ENCODE assay signal across 20 cellular contexts in the genomic region with DNA sequence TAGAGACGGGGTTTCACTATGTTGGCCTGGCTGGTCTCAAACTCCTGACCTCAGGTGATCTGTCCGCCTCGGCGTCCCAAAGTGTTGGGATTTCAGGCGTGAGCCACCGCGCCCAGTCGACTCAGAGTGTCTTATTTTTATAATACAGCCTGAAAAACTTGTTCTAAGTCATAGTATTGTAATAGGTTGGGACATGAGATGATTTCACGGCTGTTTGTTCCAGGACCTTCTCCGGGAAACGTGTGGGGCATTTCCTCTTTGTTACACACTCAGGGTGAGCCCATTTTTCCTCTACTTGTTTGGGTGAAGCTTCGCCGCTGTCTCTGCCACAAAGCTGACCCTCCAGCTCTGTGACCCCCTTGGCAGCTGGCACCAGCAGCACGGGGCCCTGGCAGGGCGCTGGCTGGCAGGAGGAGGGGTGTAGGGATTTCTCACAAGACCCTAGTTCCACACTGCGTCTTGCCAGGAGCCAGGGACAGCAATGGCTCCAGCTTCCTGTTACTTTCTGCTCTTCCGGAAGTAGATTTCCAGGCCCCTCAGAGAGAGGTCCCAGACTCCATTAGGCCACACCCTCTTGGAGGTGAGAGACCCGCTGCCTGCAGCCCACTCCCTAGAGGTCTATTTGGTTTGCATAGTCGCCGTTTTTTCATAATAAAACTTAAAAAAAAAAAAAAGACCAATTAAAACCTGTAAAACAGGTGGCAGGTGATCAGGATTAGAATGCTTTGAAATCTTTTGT. TPM values are rescaled to one million over a fixed set of nuclear protein-coding genes. Genes with fewer than 3 reads are reported as not detected.
DNase-seq lines count a peak whose midpoint lies in the region; ATAC-seq, FAIRE-seq and TF ChIP-seq lines count a peak whose summit lies in the region.
"Had no signal": no experiment of that assay in that cellular context is flagged by ENCODE, and none has a peak within 500 bp of the region (broad histone marks: within the 10 kb centered on the region; RNA-seq: fewer than 3 reads in every experiment).

No MANE protein-coding gene starts in this region.

- TF ChIP-seq EP300 in H1 (IDR thresholded peaks at IDR 0.05; ENCODE audit: borderline replicate concordance in 1 of 2, low read depth in 2 of 2, low read length in 2 of 2), result no peak

- H2AFZ ChIP-seq in H9 (ENCODE audit: low read length) (no peak overlapping the region), H1 (ENCODE audit: low read length) (peak overlapping the region; percentile 86), neuronal stem cell (ENCODE audit: low read length) (peak overlapping the region; percentile 61)

- no peak overlapping the region for H2AK5ac ChIP-seq in H9 (ENCODE audit: insufficient read length, low read length)
- no peak overlapping the region for H2AK5ac ChIP-seq in H1 (ENCODE audit: low read depth, low read length)
- H2AK5ac ChIP-seq in neuronal stem cell (ENCODE audit: low read depth, low read length), result no peak overlapping the region

- CTCF ChIA-PET in H1 (lab: Charles Lee; ENCODE audit: partially characterized antibody), result interaction anchor here (0.5 to 2.2 kb wide), 5 partner anchors 13 to 1644 kb away, joined by 3 to 8 read pairs (median 4); no protein-coding TSS in a partner anchor

- no peak for FAIRE-seq in H1 (lab: Jason Lieb, UNC)

- no peak overlapping the region for H3T11ph ChIP-seq in H9 (ENCODE audit: low read length)

- no peak overlapping the region for H3K4me3 ChIP-seq in H1 (ENCODE audit: extremely low read depth in 1 of 4, insufficient read depth in 2 of 4, low read depth in 3 of 4, low read length in 4 of 4)
- no peak overlapping the region for H3K4me3 ChIP-seq in neuronal stem cell (ENCODE audit: low read length in 2 of 2)
- H3K4me3 ChIP-seq in right cardiac atrium (ENCODE audit: low read length), result no peak overlapping the region
- H3K4me3 ChIP-seq: HAP-1 had no signal

- no peak overlapping the region for H2BK120ac ChIP-seq in H9 (ENCODE audit: low read depth, low read length, poor library complexity, severe bottlenecking)
- no peak overlapping the region for H2BK120ac ChIP-seq in H1 (replicated peaks; ENCODE audit: low read depth, low read length)
- H2BK120ac ChIP-seq in neuronal stem cell (ENCODE audit: low read depth, low read length), result no peak overlapping the region

- H3K27ac Mint-ChIP-seq in H9, result no peak overlapping the region
- H3K27ac Mint-ChIP-seq: activated T-helper 1 cell treated with anti-CD3 and anti-CD28 coated beads, Interleukin-12 subunit alpha, Interleukin-12 subunit beta, Interleukin-2, Interleukin-4 antibody, amounts not matched to agents 30 ng/mL and 10 ng/mL and 1 ng/mL, durations not matched to agents 14 hours and 24 hours and 36 hours; CD4-positive, CD25-positive, alpha-beta regulatory T cell; naive thymus-derived CD8-positive, alpha-beta T cell; progenitor cell of endocrine pancreas had no signal

- no peak for ATAC-seq in right cardiac atrium
- ATAC-seq: naive thymus-derived CD8-positive, alpha-beta T cell had no signal

- peaks cover 5 to 9% of the 10 kb centered on the region in 2 experiments for H3K4me1 Mint-ChIP-seq in H9
- H3K4me1 Mint-ChIP-seq: CD4-positive, CD25-positive, alpha-beta regulatory T cell; central memory CD8-positive, alpha-beta T cell; naive thymus-derived CD8-positive, alpha-beta T cell had no signal

- H3K18ac ChIP-seq in H9 (ENCODE audit: insufficient read length, low read depth, low read length) (no peak overlapping the region), H1 (ENCODE audit: extremely low read depth, low read length) (no peak overlapping the region; the same call in none of the 2 replicates), neuronal stem cell (ENCODE audit: low read length) (no peak overlapping the region)

- no peaks in the 10 kb centered on the region for H3K4me1 ChIP-seq in H9 (ENCODE audit: insufficient read depth, low read length)
- H3K4me1 ChIP-seq in H1 (replicated peaks in 1 of 4; ENCODE audit: control insufficient read depth in 3 of 4, insufficient read depth in 4 of 4, low read length in 3 of 4), result no peaks in the 10 kb centered on the region
- no peaks in the 10 kb centered on the region for H3K4me1 ChIP-seq in neuronal stem cell (ENCODE audit: control insufficient read depth in 2 of 2, insufficient read depth in 1 of 2, low read depth in 1 of 2, low read length in 2 of 2)
- no peaks in the 10 kb centered on the region for H3K4me1 ChIP-seq in right cardiac atrium (ENCODE audit: control insufficient read depth, insufficient read depth, low read length)
- H3K4me1 ChIP-seq: foreskin keratinocyte, HAP-1 had no signal

- H3K36me3 ChIP-seq in H1 (ENCODE audit: control insufficient read depth in 2 of 4, insufficient read depth in 4 of 4, low read length in 3 of 4) (no peaks in the 10 kb centered on the region), neuronal stem cell (replicated peaks in 1 of 2; ENCODE audit: control insufficient read depth in 2 of 2, insufficient read depth in 2 of 2, low read length in 2 of 2) (no peaks in the 10 kb centered on the region)
- H3K36me3 ChIP-seq: HAP-1 had no signal

- H3K79me1 ChIP-seq in H9 (ENCODE audit: insufficient read depth, low read depth, low read length, poor library complexity, severe bottlenecking) (no peaks in the 10 kb centered on the region), H1 (ENCODE audit: low read depth, low read length) (no peaks in the 10 kb centered on the region), neuronal stem cell (ENCODE audit: low read depth, low read length) (no peaks in the 10 kb centered on the region)

- TF ChIP-seq CTCF in H9 (conservative IDR thresholded peaks at IDR 0.05) (no peak), H1 (IDR thresholded peaks at IDR 0.05; ENCODE audit: control extremely low read depth in 1 of 3, insufficient read depth in 1 of 3, low read depth in 1 of 3, low read length in 3 of 3) (no peak)

- H2BK15ac ChIP-seq in H9 (ENCODE audit: low read depth, low read length), result no peak overlapping the region
- no peak overlapping the region for H2BK15ac ChIP-seq in H1 (ENCODE audit: low read length)
- no peak overlapping the region for H2BK15ac ChIP-seq in neuronal stem cell (ENCODE audit: low read length)

- no peaks in the 10 kb centered on the region for H3K27me3 ChIP-seq in H9 (ENCODE audit: insufficient read depth, low read length)
- H3K27me3 ChIP-seq in H1 (replicated peaks in 1 of 4; ENCODE audit: control insufficient read depth in 3 of 4, extremely low read depth in 1 of 4, insufficient read depth in 3 of 4, low read length in 3 of 4), result no peaks in the 10 kb centered on the region
- H3K27me3 ChIP-seq in neuronal stem cell (ENCODE audit: control insufficient read depth in 3 of 3, insufficient read depth in 3 of 3, low read depth in 1 of 3, low read length in 3 of 3), result peaks cover 0 to 9% (median 0%) of the 10 kb centered on the region in 3 experiments
- H3K27me3 ChIP-seq in right cardiac atrium (ENCODE audit: control insufficient read depth, insufficient read depth), result no peaks in the 10 kb centered on the region
- H3K27me3 ChIP-seq: foreskin keratinocyte had no signal

- no peak overlapping the region for H3K4ac ChIP-seq in H9 (ENCODE audit: low read depth, low read length)
- H3K4ac ChIP-seq in H1 (replicated peaks; ENCODE audit: insufficient read length, low read depth, low read length), result no peak overlapping the region
- no peak overlapping the region for H3K4ac ChIP-seq in neuronal stem cell (ENCODE audit: low read length)

- H3K4me3 Mint-ChIP-seq in H9, result no peak overlapping the region
- H3K4me3 Mint-ChIP-seq: activated T-helper 1 cell treated with anti-CD3 and anti-CD28 coated beads, Interleukin-12 subunit alpha, Interleukin-12 subunit beta, Interleukin-2, Interleukin-4 antibody, amounts not matched to agents 30 ng/mL and 10 ng/mL and 1 ng/mL, durations not matched to agents 14 hours and 24 hours and 36 hours; central memory CD8-positive, alpha-beta T cell; naive thymus-derived CD8-positive, alpha-beta T cell had no signal

- no peak overlapping the region for H2BK12ac ChIP-seq in H9 (ENCODE audit: insufficient read length, low read depth, low read length)
- peak overlapping the region; percentile 39; the same call in 1 of the 2 replicates for H2BK12ac ChIP-seq in H1 (ENCODE audit: low read depth, low read length)
- H2BK12ac ChIP-seq in neuronal stem cell (ENCODE audit: low read length), result no peak overlapping the region

- no peak overlapping the region for H4K8ac ChIP-seq in H9 (replicated peaks; ENCODE audit: insufficient read length, low read depth, low read length)
- H4K8ac ChIP-seq in H1 (ENCODE audit: extremely low read depth, insufficient read depth, low read length), result 0 out of 2 replicates have a peak overlapping the region, but pooled peaks have one; percentile 75
- H4K8ac ChIP-seq in neuronal stem cell (ENCODE audit: low read depth, low read length), result no peak overlapping the region

- no peak overlapping the region for H3K9ac ChIP-seq in H9 (ENCODE audit: extremely low read depth, insufficient read length, low read length)
- no peak overlapping the region for H3K9ac ChIP-seq in H1 (replicated peaks in 1 of 4; ENCODE audit: extremely low read depth in 1 of 4, low read depth in 3 of 4, low read length in 3 of 4)
- H3K9ac ChIP-seq in neuronal stem cell (ENCODE audit: low read depth, low read length, poor library complexity), result no peak overlapping the region

- H3K79me2 ChIP-seq in H9 (ENCODE audit: insufficient read depth, low read length), result no peaks in the 10 kb centered on the region
- H3K79me2 ChIP-seq in H1 (ENCODE audit: control insufficient read depth in 1 of 2, insufficient read depth in 2 of 2, low read length in 2 of 2), result no peaks in the 10 kb centered on the region

- H3K9me3 ChIP-seq in H9 (ENCODE audit: control insufficient read depth, low read depth, low read length) (no peaks in the 10 kb centered on the region), H1 (ENCODE audit: insufficient read depth in 2 of 2, low read depth in 1 of 2, low read length in 1 of 2) (no peaks in the 10 kb centered on the region), neuronal stem cell (replicated peaks in 1 of 2; ENCODE audit: control insufficient read depth in 2 of 2, insufficient read depth in 1 of 2, low read depth in 1 of 2, low read length in 2 of 2) (no peaks in the 10 kb centered on the region), right cardiac atrium (ENCODE audit: control insufficient read depth, low read length) (no peaks in the 10 kb centered on the region)
- H3K9me3 ChIP-seq: HAP-1 had no signal

- H4K20me1 ChIP-seq in H9 (ENCODE audit: control insufficient read depth, insufficient read depth, insufficient read length), result no peaks in the 10 kb centered on the region
- H4K20me1 ChIP-seq in H1 (replicated peaks in 1 of 2; ENCODE audit: control insufficient read depth in 1 of 2, insufficient read depth in 2 of 2, low read length in 2 of 2), result no peaks in the 10 kb centered on the region

- H3K23ac ChIP-seq in H9 (ENCODE audit: insufficient read length, low read depth, low read length) (no peak overlapping the region), H1 (ENCODE audit: insufficient read length) (no peak overlapping the region), neuronal stem cell (ENCODE audit: low read depth, low read length, poor library complexity) (no peak overlapping the region)

- DNase-seq in H9 (no peak), H1 (ENCODE audit: low read depth in 1 of 2, low spot score in 2 of 2) (no peak), neuronal stem cell (ENCODE audit: low spot score) (no peak), right cardiac atrium (no peak), cerebellum (ENCODE audit: low spot score) (no peak)
- no peak for DNase-seq in activated CD4-positive, alpha-beta T cell treated with anti-CD3 and anti-CD28 coated beads, Interleukin-2, amount 50 U/mL, for 4 hours
- DNase-seq: CD4-positive, CD25-positive, alpha-beta regulatory T cell; naive thymus-derived CD8-positive, alpha-beta T cell; NCI-H345; NK-92 treated with Interleukin-12 subunit alpha and Interleukin-12 subunit beta, amount 100 ng/mL, for 24 hours; stimulated activated naive CD4-positive, alpha-beta T cell treated with Interleukin-2 at 50 U/mL for 16 hours had no signal

- no peak overlapping the region for H3K27ac ChIP-seq in H9 (ENCODE audit: insufficient read length, low read depth, low read length)
- H3K27ac ChIP-seq in H1 (ENCODE audit: low read depth, low read length), result no peak overlapping the region; the same call in 1 of the 2 replicates
- no peak overlapping the region for H3K27ac ChIP-seq in neuronal stem cell (replicated peaks; ENCODE audit: low read length)
- H3K27ac ChIP-seq in right cardiac atrium (ENCODE audit: low read length), result no peak overlapping the region
- H3K27ac ChIP-seq: foreskin keratinocyte, RWPE1, VCaP had no signal

- no peak overlapping the region for H4K5ac ChIP-seq in H9 (ENCODE audit: insufficient read length, low read depth, low read length)
- no peak overlapping the region for H4K5ac ChIP-seq in H1 (ENCODE audit: insufficient read length, low read depth, low read length)

- POLR2A ChIA-PET in H1 (lab: Charles Lee; ENCODE audit: partially characterized antibody), result interaction anchor here (0.9 to 5.0 kb wide), 9 partner anchors 9 to 101 kb away, joined by 3 to 39 read pairs (median 4); a partner anchor contains a TSS

- no peaks in the 10 kb centered on the region for H3K23me2 ChIP-seq in H9 (ENCODE audit: insufficient read length, low read depth, low read length, poor library complexity, severe bottlenecking)
- no peaks in the 10 kb centered on the region for H3K23me2 ChIP-seq in H1 (ENCODE audit: low read depth, low read length)

- TF ChIP-seq POLR2A in H1 (IDR thresholded peaks at IDR 0.05; ENCODE audit: control extremely low read depth in 1 of 2, low read depth in 2 of 2, low read length in 2 of 2), result no peak

- H3K56ac ChIP-seq in H9 (ENCODE audit: insufficient read length, low read depth, low read length), result no peak overlapping the region
- H3K56ac ChIP-seq in H1 (replicated peaks; ENCODE audit: insufficient read length, low read depth, low read length), result no peak overlapping the region

- no peak for TF ChIP-seq RAD21 in H1 (IDR thresholded peaks at IDR 0.05 in 1 of 2, conservative IDR thresholded peaks at IDR 0.05 in 1 of 2; ENCODE audit: low read depth in 2 of 2, low read length in 2 of 2)

- intact Hi-C loops in right cardiac atrium (cut with DNase I), result no loop called here

- no peak overlapping the region for H3K4me2 ChIP-seq in H9 (ENCODE audit: insufficient read depth, insufficient read length, low read length)
- no peak overlapping the region for H3K4me2 ChIP-seq in H1 (ENCODE audit: insufficient read depth in 1 of 2, low read depth in 2 of 2, low read length in 2 of 2)
- no peak overlapping the region for H3K4me2 ChIP-seq in neuronal stem cell (ENCODE audit: insufficient read depth, low read length, poor library complexity, severe bottlenecking)

- H3K9me3 Mint-ChIP-seq in H9, result no peaks in the 10 kb centered on the region
- H3K9me3 Mint-ChIP-seq: activated T-helper 1 cell treated with anti-CD3 and anti-CD28 coated beads, Interleukin-12 subunit alpha, Interleukin-12 subunit beta, Interleukin-2, Interleukin-4 antibody, amounts not matched to agents 30 ng/mL and 10 ng/mL and 1 ng/mL, durations not matched to agents 14 hours and 24 hours and 36 hours; CD4-positive, CD25-positive, alpha-beta regulatory T cell; central memory CD8-positive, alpha-beta T cell; naive thymus-derived CD8-positive, alpha-beta T cell had no signal

- H2BK20ac ChIP-seq in H9 (ENCODE audit: low read depth, low read length, poor library complexity, severe bottlenecking), result no peak overlapping the region
- no peak overlapping the region for H2BK20ac ChIP-seq in H1 (ENCODE audit: low read length)

- no peaks in the 10 kb centered on the region; the same call in none of the 2 replicates for H3K27me3 Mint-ChIP-seq in H9 (ENCODE audit: low read depth)

- no CpG with 5 or more reads among the region's 20 CpGs for WGBS in H9 (ENCODE audit: extremely low coverage, insufficient read length, low lambda C conversion rate)
- 89% methylated on average over 20 of the region's 20 CpGs; no CpG with 5 or more reads in 1 of the 2 experiments for WGBS in H1 (ENCODE audit: extremely low coverage in 1 of 2, insufficient coverage in 1 of 2, insufficient read length in 1 of 2, insufficient replicate concordance in 2 of 2, low coverage in 1 of 2, low lambda C conversion rate in 2 of 2, missing lambda C conversion rate in 1 of 2), 2 experiments
- WGBS in neuronal stem cell (ENCODE audit: extremely low coverage in 2 of 2, insufficient read length in 2 of 2, insufficient replicate concordance in 1 of 2), 2 donors, result no CpG with 5 or more reads among the region's 20 CpGs
- 77% methylated on average over 20 of the region's 20 CpGs for WGBS in right cardiac atrium

- no peaks in the 10 kb centered on the region for H3K36me3 Mint-ChIP-seq in H9 (ENCODE audit: insufficient read depth in 1 of 3, low read depth in 3 of 3)
- H3K36me3 Mint-ChIP-seq: CD4-positive, CD25-positive, alpha-beta regulatory T cell; naive thymus-derived CD8-positive, alpha-beta T cell had no signal

- no peak overlapping the region for H4K91ac ChIP-seq in H9 (ENCODE audit: insufficient read length, low read depth, low read length)
- no peak overlapping the region for H4K91ac ChIP-seq in H1 (replicated peaks; ENCODE audit: insufficient read length, low read length)
- H4K91ac ChIP-seq in neuronal stem cell (ENCODE audit: low read depth, low read length, poor library complexity), result no peak overlapping the region

- H3K14ac ChIP-seq in H9 (ENCODE audit: insufficient read depth, low read length) (peak overlapping the region; percentile 63; the same call in 1 of the 2 replicates), H1 (ENCODE audit: insufficient read length) (no peak overlapping the region), neuronal stem cell (ENCODE audit: low read length) (no peak overlapping the region)

- H2BK5ac ChIP-seq in H9 (ENCODE audit: insufficient read length, low read length), result no peak overlapping the region
- no peak overlapping the region; the same call in 1 of the 2 replicates for H2BK5ac ChIP-seq in H1 (ENCODE audit: low read depth, low read length)
- no peak overlapping the region for H2BK5ac ChIP-seq in neuronal stem cell (ENCODE audit: low read length)

RNA-seq across cellular contexts. Expression of a gene that starts 15.6 kb away (rescaled TPM):
- 0.55 and 0.90 TPM in 2 replicates for total RNA-seq in H9 (2021)
- 0.48 TPM in 1 of 2 replicates, not detected in the other for total RNA-seq in H1 (2021; fragmentation: NEBNext Ultra II Directional; extraction: Animal tissue kit (Norgen Biotek cat#: 25700))
- polyA plus RNA-seq in H1 (2011; rRNA removed), result 0.80 and 2.2 TPM in 2 replicates
- polyA plus RNA-seq in H1 (2011; cell fraction: cytosol; rRNA removed), result 1.5 TPM
- polyA plus RNA-seq in H1 (2011; cell fraction: nucleus; rRNA removed), result 5.9 TPM
- 0.41 to 0.80 TPM (median 0.75 TPM) in 3 of 4 replicates, not detected in the other for polyA plus RNA-seq in H1 (2012, experiment 1 of 2)
- polyA plus RNA-seq in H1 (2012, experiment 2 of 2), result 0.42 TPM
- polyA plus RNA-seq in H1 (2013, experiment 1 of 2), result 0.43 TPM
- polyA plus RNA-seq in H1 (2013, experiment 2 of 2), result 0.46 TPM
- polyA minus RNA-seq in H1 (2011; rRNA and poly(A)+ RNA removed), result 0.41 and 0.69 TPM in 2 replicates
- not detected for polyA minus RNA-seq in H1 (2011; cell fraction: cytosol; rRNA and poly(A)+ RNA removed)
- polyA minus RNA-seq in H1 (2011; cell fraction: nucleus; rRNA and poly(A)+ RNA removed), result 1.9 TPM
- polyA plus RNA-seq in neuronal stem cell (2013, experiment 1 of 2), result not detected
- not detected for polyA plus RNA-seq in neuronal stem cell (2013, experiment 2 of 2)
- total RNA-seq in right cardiac atrium, result not detected
- polyA plus RNA-seq in right cardiac atrium, result not detected
- not detected for total RNA-seq in cerebellum
- total RNA-seq: activated T-helper 1 cell treated with anti-CD3 and anti-CD28 coated beads, Interleukin-12 subunit alpha, Interleukin-12 subunit beta, Interleukin-2, Interleukin-4 antibody, amounts not matched to agents 30 ng/mL and 10 ng/mL and 1 ng/mL, durations not matched to agents 14 hours and 24 hours and 36 hours; CD4-positive, CD25-positive, alpha-beta regulatory T cell; foreskin keratinocyte; lower leg skin; naive thymus-derived CD8-positive, alpha-beta T cell; progenitor cell of endocrine pancreas had no signal
- polyA plus RNA-seq: adipose tissue; CD4-positive, CD25-positive, alpha-beta regulatory T cell; foreskin keratinocyte; naive thymus-derived CD8-positive, alpha-beta T cell had no signal

RNA-seq across cellular contexts. Expression of a gene that starts 18.5 kb away (rescaled TPM):
- total RNA-seq in H9 (2021) (15.9 and 16.1 TPM in 2 replicates), right cardiac atrium (1 to 10 TPM; 2.2 to 4.0 (median 2.6) TPM), cerebellum (7.4 TPM)
- 12.2 and 12.9 TPM in 2 replicates for total RNA-seq in H1 (2021; fragmentation: NEBNext Ultra II Directional; extraction: Animal tissue kit (Norgen Biotek cat#: 25700))
- polyA plus RNA-seq in H1 (2011; rRNA removed) (7.4 and 12.4 TPM in 2 replicates), right cardiac atrium (3.0 TPM)
- polyA plus RNA-seq in H1 (2011; cell fraction: cytosol; rRNA removed), result 10.5 TPM
- polyA plus RNA-seq in H1 (2011; cell fraction: nucleus; rRNA removed), result 13.8 TPM
- polyA plus RNA-seq in H1 (2012, experiment 1 of 2), result 6.4 to 7.6 TPM (median 7.4 TPM) in 4 replicates
- polyA plus RNA-seq in H1 (2012, experiment 2 of 2), result 6.4 TPM
- polyA plus RNA-seq in H1 (2013, experiment 1 of 2), result 8.6 TPM
- polyA plus RNA-seq in H1 (2013, experiment 2 of 2), result 9.4 TPM
- 10.9 and 15.3 TPM in 2 replicates for polyA minus RNA-seq in H1 (2011; rRNA and poly(A)+ RNA removed)
- 13.0 TPM for polyA minus RNA-seq in H1 (2011; cell fraction: cytosol; rRNA and poly(A)+ RNA removed)
- polyA minus RNA-seq in H1 (2011; cell fraction: nucleus; rRNA and poly(A)+ RNA removed), result 12.6 TPM
- 0.99 TPM for polyA plus RNA-seq in neuronal stem cell (2013, experiment 1 of 2)
- 1.0 TPM for polyA plus RNA-seq in neuronal stem cell (2013, experiment 2 of 2)
- total RNA-seq: CD4-positive, CD25-positive, alpha-beta regulatory T cell; naive thymus-derived CD8-positive, alpha-beta T cell had no signal
- polyA plus RNA-seq: naive thymus-derived CD8-positive, alpha-beta T cell had no signal

RNA-seq across cellular contexts. Expression of a gene that starts 24.2 kb away (rescaled TPM):
- total RNA-seq in H9 (2021), result 2.6 and 3.7 TPM in 2 replicates
- total RNA-seq in H1 (2021; fragmentation: NEBNext Ultra II Directional; extraction: Animal tissue kit (Norgen Biotek cat#: 25700)), result 1.7 and 1.8 TPM in 2 replicates
- polyA plus RNA-seq in H1 (2011; rRNA removed), result 0.33 and 0.46 TPM in 2 replicates
- 1.2 TPM for polyA plus RNA-seq in H1 (2011; cell fraction: cytosol; rRNA removed)
- 4.8 TPM for polyA plus RNA-seq in H1 (2011; cell fraction: nucleus; rRNA removed)
- 0.73 to 1.3 TPM (median 1.0 TPM) in 4 replicates for polyA plus RNA-seq in H1 (2012, experiment 1 of 2)
- polyA plus RNA-seq in H1 (2012, experiment 2 of 2), result 0.26 TPM
- 0.73 TPM for polyA plus RNA-seq in H1 (2013, experiment 1 of 2)
- 0.35 TPM for polyA plus RNA-seq in H1 (2013, experiment 2 of 2)
- 0.56 and 1.0 TPM in 2 replicates for polyA minus RNA-seq in H1 (2011; rRNA and poly(A)+ RNA removed)
- 0.51 TPM for polyA minus RNA-seq in H1 (2011; cell fraction: cytosol; rRNA and poly(A)+ RNA removed)
- 4.8 TPM for polyA minus RNA-seq in H1 (2011; cell fraction: nucleus; rRNA and poly(A)+ RNA removed)
- 0.01 TPM for polyA plus RNA-seq in neuronal stem cell (2013, experiment 1 of 2)
- polyA plus RNA-seq in neuronal stem cell (2013, experiment 2 of 2), result 0.03 TPM
- total RNA-seq in right cardiac atrium, result under 1 TPM; 0.18 to 0.54 (median 0.38) TPM
- 0.34 TPM for polyA plus RNA-seq in right cardiac atrium
- total RNA-seq in cerebellum, result 0.27 TPM
- total RNA-seq: activated T-helper 1 cell treated with anti-CD3 and anti-CD28 coated beads, Interleukin-12 subunit alpha, Interleukin-12 subunit beta, Interleukin-2, Interleukin-4 antibody, amounts not matched to agents 30 ng/mL and 10 ng/mL and 1 ng/mL, durations not matched to agents 14 hours and 24 hours and 36 hours; CD4-positive, CD25-positive, alpha-beta regulatory T cell; lower leg skin; naive thymus-derived CD8-positive, alpha-beta T cell had no signal
- polyA plus RNA-seq: CD4-positive, CD25-positive, alpha-beta regulatory T cell; naive thymus-derived CD8-positive, alpha-beta T cell had no signal

RNA-seq across cellular contexts. Expression of a gene that starts 30.5 kb away (rescaled TPM):
- 2.4 and 2.8 TPM in 2 replicates for total RNA-seq in H9 (2021)
- 8.7 and 9.3 TPM in 2 replicates for total RNA-seq in H1 (2021; fragmentation: NEBNext Ultra II Directional; extraction: Animal tissue kit (Norgen Biotek cat#: 25700))
- polyA plus RNA-seq in H1 (2011; rRNA removed), result 11.4 and 16.4 TPM in 2 replicates
- polyA plus RNA-seq in H1 (2011; cell fraction: cytosol; rRNA removed), result 9.0 TPM
- 17.4 TPM for polyA plus RNA-seq in H1 (2011; cell fraction: nucleus; rRNA removed)
- polyA plus RNA-seq in H1 (2012, experiment 1 of 2), result 4.5 to 8.8 TPM (median 8.1 TPM) in 4 replicates
- 8.5 TPM for polyA plus RNA-seq in H1 (2012, experiment 2 of 2)
- polyA plus RNA-seq in H1 (2013, experiment 1 of 2), result 6.0 TPM
- polyA plus RNA-seq in H1 (2013, experiment 2 of 2), result 6.0 TPM
- 3.3 and 5.7 TPM in 2 replicates for polyA minus RNA-seq in H1 (2011; rRNA and poly(A)+ RNA removed)
- polyA minus RNA-seq in H1 (2011; cell fraction: cytosol; rRNA and poly(A)+ RNA removed), result 5.8 TPM
- polyA minus RNA-seq in H1 (2011; cell fraction: nucleus; rRNA and poly(A)+ RNA removed), result 7.2 TPM
- polyA plus RNA-seq in neuronal stem cell (2013, experiment 1 of 2), result 1.1 TPM
- 1.1 TPM for polyA plus RNA-seq in neuronal stem cell (2013, experiment 2 of 2)
- total RNA-seq in right cardiac atrium, result 10 to 100 TPM; 13.8 to 19.6 (median 17.5) TPM
- 20.4 TPM for polyA plus RNA-seq in right cardiac atrium
- 4.7 TPM for total RNA-seq in cerebellum

RNA-seq across cellular contexts. Expression of a gene that starts 39.9 kb away (rescaled TPM):
- 30.6 and 32.7 TPM in 2 replicates for total RNA-seq in H9 (2021)
- total RNA-seq in H1 (2021; fragmentation: NEBNext Ultra II Directional; extraction: Animal tissue kit (Norgen Biotek cat#: 25700)), result 42.5 and 44.5 TPM in 2 replicates
- polyA plus RNA-seq in H1 (2011; rRNA removed), result 48.7 and 77.3 TPM in 2 replicates
- 61.0 TPM for polyA plus RNA-seq in H1 (2011; cell fraction: cytosol; rRNA removed)
- 97.8 TPM for polyA plus RNA-seq in H1 (2011; cell fraction: nucleus; rRNA removed)
- 33.8 to 48.3 TPM (median 44.2 TPM) in 4 replicates for polyA plus RNA-seq in H1 (2012, experiment 1 of 2)
- polyA plus RNA-seq in H1 (2012, experiment 2 of 2), result 52.5 TPM
- 28.4 TPM for polyA plus RNA-seq in H1 (2013, experiment 1 of 2)
- polyA plus RNA-seq in H1 (2013, experiment 2 of 2), result 25.3 TPM
- 22.1 and 33.4 TPM in 2 replicates for polyA minus RNA-seq in H1 (2011; rRNA and poly(A)+ RNA removed)
- 19.2 TPM for polyA minus RNA-seq in H1 (2011; cell fraction: cytosol; rRNA and poly(A)+ RNA removed)
- polyA minus RNA-seq in H1 (2011; cell fraction: nucleus; rRNA and poly(A)+ RNA removed), result 26.0 TPM
- polyA plus RNA-seq in neuronal stem cell (2013, experiment 1 of 2), result 49.0 TPM
- 48.6 TPM for polyA plus RNA-seq in neuronal stem cell (2013, experiment 2 of 2)
- 10 to 100 TPM; 24.6 to 46.7 (median 37.9) TPM for total RNA-seq in right cardiac atrium
- 39.7 TPM for polyA plus RNA-seq in right cardiac atrium
- 8.9 TPM for total RNA-seq in cerebellum
